12 cellular contexts compared by ENCODE assay signal in the genomic region with DNA sequence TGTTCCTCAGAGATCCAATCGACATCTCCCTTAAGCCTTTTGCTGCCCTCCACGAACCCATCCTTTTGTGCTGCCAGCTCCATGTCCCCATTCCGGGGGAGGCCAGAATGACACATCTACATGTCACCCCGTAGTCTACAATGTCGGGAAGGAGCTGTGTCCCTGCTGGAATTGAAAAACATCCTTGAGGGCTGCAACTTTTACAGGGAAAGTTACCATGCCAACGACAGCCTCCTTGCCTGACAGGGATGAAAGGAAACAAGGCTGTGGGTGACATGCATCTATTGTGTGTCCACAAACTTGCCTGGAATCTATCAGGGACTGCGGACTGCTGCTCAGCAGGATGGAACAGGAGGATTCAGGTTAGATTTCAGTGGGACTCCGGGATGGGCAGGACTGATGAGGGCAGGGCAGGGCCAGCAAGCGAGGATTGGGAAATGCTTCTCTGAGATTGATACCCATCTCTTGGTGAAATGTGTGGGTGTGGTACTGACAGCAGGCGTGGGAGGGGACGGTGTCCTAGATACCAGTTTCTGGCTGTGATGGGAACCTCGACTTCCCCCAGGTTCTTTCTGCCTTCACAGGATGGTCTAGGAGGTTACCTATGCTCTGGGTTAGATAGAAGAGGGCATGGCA. TPM values are rescaled to one million over a fixed set of nuclear protein-coding genes. Genes with fewer than 3 reads are reported as not detected.
DNase-seq lines count a peak whose midpoint lies in the region; ATAC-seq and TF ChIP-seq lines count a peak whose summit lies in the region.
"Had no signal": no experiment of that assay in that cellular context is flagged by ENCODE, and none has a peak within 500 bp of the region (broad histone marks: within the 10 kb centered on the region; RNA-seq: fewer than 3 reads in every experiment).

No MANE protein-coding gene starts in this region.

- no peak overlapping the region for H3K27ac ChIP-seq in CD8-positive, alpha-beta memory T cell (ENCODE audit: low read depth, low read length)
- H3K27ac ChIP-seq in HUES64 (ENCODE audit: low read depth, low read length): no peak overlapping the region
- H3K27ac ChIP-seq in dorsolateral prefrontal cortex: peak overlapping the region in 34 of 59 donors; percentile 12 to 89 (median 64)
- H3K27ac ChIP-seq: SK-N-MC had no signal

- intact Hi-C loops in dorsolateral prefrontal cortex (cut with DNase I): loop anchor here (1.0 to 5.0 kb wide), 4 partner anchors 24 to 52 kb away; a partner anchor contains a TSS

- H3K27ac Mint-ChIP-seq in CD8-positive, alpha-beta memory T cell: peak overlapping the region in 4 of 8 donors; percentile 16 to 66 (median 46)

- 88% methylated on average over 12 of the region's 12 CpGs for WGBS in HUES64

- H3K4me1 Mint-ChIP-seq in CD8-positive, alpha-beta memory T cell: peaks cover 8 to 20% (median 13%) of the 10 kb centered on the region in 3 donors

- peaks cover 11 to 34% of the 10 kb centered on the region in 2 donors for H3K27me3 Mint-ChIP-seq in CD8-positive, alpha-beta memory T cell

- POLR2A ChIA-PET in CD8-positive, alpha-beta memory T cell (lab: Charles Lee): interaction anchor here (0.7 to 1.3 kb wide), 2 partner anchors 25 to 28 kb away, joined by 3 to 9 read pairs; a partner anchor contains a TSS

- CTCF ChIA-PET in CD8-positive, alpha-beta memory T cell (lab: Charles Lee): interaction anchor here (2.2 kb wide), 1 partner anchor 26 kb away, joined by 22 read pairs; a partner anchor contains a TSS

- H3K36me3 ChIP-seq in CD8-positive, alpha-beta memory T cell (ENCODE audit: insufficient read depth, low read length): no peaks in the 10 kb centered on the region
- H3K36me3 ChIP-seq in HUES64 (ENCODE audit: insufficient read depth, low read length) (no peaks in the 10 kb centered on the region), neuron (ENCODE audit: insufficient read depth, low read length) (no peaks in the 10 kb centered on the region)
- H3K36me3 ChIP-seq: esophagus muscularis mucosa had no signal

- no peak for ATAC-seq in GM19452 (IDR thresholded peaks at IDR 0.05; ENCODE audit: unreplicated experiment)
- ATAC-seq in GM21717 (IDR thresholded peaks at IDR 0.05; ENCODE audit: unreplicated experiment): no peak

- no peaks in the 10 kb centered on the region for H3K9me3 Mint-ChIP-seq in CD8-positive, alpha-beta memory T cell

- H2AFZ ChIP-seq in neuron (ENCODE audit: low read depth, low read length): peak overlapping the region; percentile 0

- no peaks in the 10 kb centered on the region for H3K36me3 Mint-ChIP-seq in CD8-positive, alpha-beta memory T cell

- H3K9me3 ChIP-seq in CD8-positive, alpha-beta memory T cell (ENCODE audit: low read length): no peaks in the 10 kb centered on the region
- H3K9me3 ChIP-seq in HUES64 (ENCODE audit: insufficient read depth, low read depth, low read length): no peaks in the 10 kb centered on the region
- no peaks in the 10 kb centered on the region for H3K9me3 ChIP-seq in neuron (ENCODE audit: low read length)
- H3K9me3 ChIP-seq: esophagus muscularis mucosa had no signal

- H3K4me3 ChIP-seq in CD8-positive, alpha-beta memory T cell (ENCODE audit: low read length): no peak overlapping the region
- peak overlapping the region; percentile 68; the same call in 1 of the 2 replicates for H3K4me3 ChIP-seq in HUES64 (ENCODE audit: low read length)
- H3K4me3 ChIP-seq in dorsolateral prefrontal cortex: peak overlapping the region in 35 of 59 donors; percentile 3 to 79 (median 70)
- peak overlapping the region; percentile 0 for H3K4me3 ChIP-seq in neuron (ENCODE audit: low read length)

- peaks cover 5% of the 10 kb centered on the region for H3K27me3 ChIP-seq in CD8-positive, alpha-beta memory T cell (ENCODE audit: insufficient read depth, low read length, poor library complexity, severe bottlenecking)
- H3K27me3 ChIP-seq in HUES64 (ENCODE audit: insufficient read depth, low read length): peaks cover 40% of the 10 kb centered on the region
- H3K27me3 ChIP-seq in dorsolateral prefrontal cortex: peaks cover 0 to 37% (median 3%) of the 10 kb centered on the region in 45 donors
- no peaks in the 10 kb centered on the region for H3K27me3 ChIP-seq in neuron (ENCODE audit: insufficient read depth, low read length)

- peak overlapping the region in 5 of 7 donors; percentile 30 to 57 (median 53) for H3K4me3 Mint-ChIP-seq in CD8-positive, alpha-beta memory T cell

- no peak for TF ChIP-seq CTCF in dorsolateral prefrontal cortex (IDR thresholded peaks at IDR 0.05 in 54 of 56, conservative IDR thresholded peaks at IDR 0.05 in 2 of 56; ENCODE audit: low read depth in 1 of 56, partially characterized antibody in 56 of 56)

- peaks cover 18% of the 10 kb centered on the region for H3K4me1 ChIP-seq in CD8-positive, alpha-beta memory T cell (ENCODE audit: insufficient read depth, low read length)
- H3K4me1 ChIP-seq in HUES64 (ENCODE audit: insufficient read depth, low read length): peaks cover 22% of the 10 kb centered on the region
- H3K4me1 ChIP-seq in neuron (ENCODE audit: insufficient read depth, low read length): peaks cover 42% of the 10 kb centered on the region

- H3K9ac ChIP-seq in HUES64 (ENCODE audit: low read depth, low read length): no peak overlapping the region

- DNase-seq in CD8-positive, alpha-beta memory T cell: no peak
- no peak for DNase-seq in dorsolateral prefrontal cortex
- DNase-seq in dermis blood vessel endothelial cell: no peak
- DNase-seq in NCI-H2171 treated with DMSO at 0.1 percent for 48 hours (lab: John Stamatoyannopoulos, UW): no peak
- DNase-seq: MM.1S; stimulated activated CD4-positive, alpha-beta T cell treated with anti-CD3 and anti-CD28 coated beads, Interleukin-15, amount 100 ng/mL, for 24 hours had no signal

RNA-seq across cellular contexts. Expression of a gene that starts 25.5 kb away (rescaled TPM):
- total RNA-seq in CD8-positive, alpha-beta memory T cell: 10 to 100 TPM; 11.8 to 12.2 TPM
- polyA plus RNA-seq in CD8-positive, alpha-beta memory T cell: 0.99 TPM
- 10.5 TPM for polyA plus RNA-seq in HUES64 (2013, experiment 1 of 2)
- polyA plus RNA-seq in HUES64 (2013, experiment 2 of 2): 7.4 TPM
- total RNA-seq in dorsolateral prefrontal cortex (100 to 1,000 TPM in 3 of 120 experiments, 10 to 100 TPM in 112, 1 to 10 TPM in 5; 6.0 to 163 (median 19.8) TPM), dermis blood vessel endothelial cell (0.93 and 4.8 TPM in 2 replicates)

RNA-seq across cellular contexts. Expression of a gene that starts 51.9 kb away (rescaled TPM):
- total RNA-seq in CD8-positive, alpha-beta memory T cell: 1 to 10 TPM; 5.0 to 6.6 TPM
- 0.24 TPM for polyA plus RNA-seq in CD8-positive, alpha-beta memory T cell
- 24.9 TPM for polyA plus RNA-seq in HUES64 (2013, experiment 1 of 2)
- 31.8 TPM for polyA plus RNA-seq in HUES64 (2013, experiment 2 of 2)
- total RNA-seq in dorsolateral prefrontal cortex (100 to 1,000 TPM in 119 of 120 experiments, 10 to 100 TPM in 1; 68.4 to 279 (median 196) TPM), dermis blood vessel endothelial cell (0.68 and 1.5 TPM in 2 replicates)

RNA-seq across cellular contexts. Expression of a gene that starts 52.3 kb away (rescaled TPM):
- total RNA-seq in CD8-positive, alpha-beta memory T cell: 100 to 1,000 TPM; 239 to 246 TPM
- polyA plus RNA-seq in CD8-positive, alpha-beta memory T cell: 29.4 TPM
- polyA plus RNA-seq in HUES64 (2013, experiment 1 of 2): 164 TPM
- 131 TPM for polyA plus RNA-seq in HUES64 (2013, experiment 2 of 2)
- 10 to 100 TPM; 35.2 to 73.6 (median 57.5) TPM for total RNA-seq in dorsolateral prefrontal cortex
- total RNA-seq in dermis blood vessel endothelial cell: 102 and 129 TPM in 2 replicates

Comparison
In these comparisons a context has a peak if more than half of its experiments do, and no peak if none do; other contexts are left out.
1. H3K27ac ChIP-seq: peak in dorsolateral prefrontal cortex (34 of 59); none in CD8-positive, alpha-beta memory T cell (single experiment) and HUES64 (single experiment).
2. RNA of a gene that starts 51.9 kb away (total RNA-seq): 68.4 to 279 TPM in dorsolateral prefrontal cortex; 5.0 to 6.6 TPM in CD8-positive, alpha-beta memory T cell and 0.68 to 1.5 TPM in dermis blood vessel endothelial cell; every median in the first group is over 4 times any median in the second.